Comparison of ENCODE assay signal across 12 cellular contexts in the genomic region with DNA sequence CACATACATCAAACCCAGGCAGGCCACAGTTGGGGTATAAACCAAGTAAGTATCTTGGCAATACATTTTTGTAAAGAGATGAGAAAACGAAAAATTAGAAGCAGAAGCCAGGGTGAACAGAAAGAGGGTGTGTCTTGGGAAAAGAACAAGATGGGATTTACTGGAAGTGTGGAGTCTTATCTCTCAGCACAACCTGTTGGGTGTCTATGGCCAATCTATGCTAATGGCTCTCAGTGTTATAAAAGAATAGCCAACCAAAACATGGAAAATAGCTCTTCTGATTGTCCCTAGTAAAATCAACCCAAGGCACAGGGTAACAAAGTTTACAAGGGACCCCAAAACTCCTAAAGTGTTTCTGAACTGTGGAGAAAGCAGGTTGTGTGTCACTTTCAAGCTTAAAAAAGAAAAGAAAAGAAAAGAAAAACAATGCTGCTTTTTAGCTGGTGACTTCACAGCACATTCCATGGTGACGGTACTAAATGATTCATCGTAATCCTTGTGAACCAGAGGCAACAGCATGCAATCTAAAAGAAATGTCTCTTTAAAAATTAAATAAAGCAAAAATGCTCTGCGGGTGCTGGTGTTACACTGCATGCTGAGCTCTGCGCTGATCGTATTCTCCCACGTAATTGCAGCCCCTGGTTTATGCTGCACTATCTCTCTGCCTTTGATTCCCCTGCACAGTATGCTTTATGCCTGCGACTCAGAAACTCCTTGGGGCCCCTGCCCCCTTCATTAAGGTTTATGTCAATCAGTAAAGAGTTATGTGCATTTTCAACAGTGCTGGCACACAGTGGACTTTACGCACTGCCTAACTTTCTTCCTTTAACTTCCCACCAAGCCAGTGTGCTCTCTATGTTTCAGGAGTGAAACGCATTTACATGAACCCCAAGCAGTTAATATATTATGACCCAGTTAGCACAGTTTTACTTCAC.
A peak's percentile ranks its signal among the peaks of the same experiment; 100 is the strongest.
DNase-seq lines count a peak whose midpoint lies in the region; FAIRE-seq and TF ChIP-seq lines count a peak whose summit lies in the region.
"Had no signal": no experiment of that assay in that cellular context is flagged by ENCODE, and none has a peak within 500 bp of the region (broad histone marks: within the 10 kb centered on the region; RNA-seq: fewer than 3 reads in every experiment).

No MANE protein-coding gene starts in this region.

- TF ChIP-seq CTCF in MCF 10A (IDR thresholded peaks at IDR 0.05; ENCODE audit: unreplicated experiment) (no peak), breast epithelium (IDR thresholded peaks at IDR 0.05) (no peak), astrocyte of the cerebellum (IDR thresholded peaks at IDR 0.05; ENCODE audit: low read depth, low read length, missing control alignments) (no peak), vagina (IDR thresholded peaks at IDR 0.05) (no peak), coronary artery (IDR thresholded peaks at IDR 0.05) (no peak)

- H3K27ac ChIP-seq in breast epithelium (no peak overlapping the region), vagina (no peak overlapping the region), coronary artery (no peak overlapping the region)
- H3K27ac ChIP-seq: 22Rv1, thyroid gland had no signal

- peak; percentile 42 for DNase-seq in MCF 10A (ENCODE audit: unreplicated experiment)
- DNase-seq in breast epithelium (ENCODE audit: low spot score in 2 of 2), result no peak
- DNase-seq in astrocyte of the cerebellum (ENCODE audit: low read depth), result peak; percentile 76
- DNase-seq in iris pigment epithelial cell (ENCODE audit: low read depth), result peak; percentile 72
- DNase-seq in urothelium cell line (ENCODE audit: low spot score), result peak; percentile 45
- DNase-seq in islet precursor cell, result no peak
- DNase-seq in vagina (ENCODE audit: extremely low spot score in 2 of 2), result no peak
- no peak for DNase-seq in coronary artery (ENCODE audit: low spot score)
- DNase-seq: activated CD4-positive, CD25-positive, alpha-beta regulatory T cell; activated naive CD4-positive, alpha-beta T cell treated with anti-CD3 and anti-CD28 coated beads for 36 hours; thyroid gland had no signal

- H3K27ac Mint-ChIP-seq in MCF 10A (ENCODE audit: low read depth, unreplicated experiment), result peak overlapping the region; percentile 39
- H3K27ac Mint-ChIP-seq: activated naive CD4-positive, alpha-beta T cell treated with anti-CD3 and anti-CD28 coated beads for 36 hours had no signal

- intact Hi-C loops in MCF 10A (cut with micrococcal nuclease), result no loop called here
- intact Hi-C loops in breast epithelium (cut with DNase I; ENCODE audit: low total_unique reads), result no loop called here
- intact Hi-C loops in vagina (cut with DNase I), result no loop called here

- no peak for FAIRE-seq in urothelium cell line (lab: Jason Lieb, UNC)

- TSS peak; percentile 72 for BruUV-seq in MCF 10A (replicated peaks; lab: Mats Ljungman, UMichigan)

- no peaks in the 10 kb centered on the region for H3K4me1 ChIP-seq in breast epithelium
- H3K4me1 ChIP-seq in vagina, result no peaks in the 10 kb centered on the region
- H3K4me1 ChIP-seq: thyroid gland had no signal

- POLR2A ChIA-PET in MCF 10A (lab: Yijun Ruan, JAX), result interaction anchor here (0.6 to 0.7 kb wide), 2 partner anchors 9 to 10 kb away, joined by 3 to 4 read pairs; no protein-coding TSS in a partner anchor

- in situ Hi-C loops in astrocyte of the cerebellum (cut with HindIII; ENCODE audit: low sequenced_read_pairs), result no loop called here

- H3K9me3 Mint-ChIP-seq in MCF 10A (ENCODE audit: unreplicated experiment), result no peaks in the 10 kb centered on the region

- H3K36me3 Mint-ChIP-seq in MCF 10A (ENCODE audit: insufficient read depth, unreplicated experiment), result no peaks in the 10 kb centered on the region

- H3K27me3 ChIP-seq in breast epithelium, result no peaks in the 10 kb centered on the region
- H3K27me3 ChIP-seq in vagina, result no peaks in the 10 kb centered on the region
- H3K27me3 ChIP-seq: thyroid gland had no signal

- no peaks in the 10 kb centered on the region for H3K36me3 ChIP-seq in breast epithelium
- no peaks in the 10 kb centered on the region for H3K36me3 ChIP-seq in vagina
- H3K36me3 ChIP-seq: thyroid gland had no signal

- TF ChIP-seq POLR2A in breast epithelium (IDR thresholded peaks at IDR 0.05) (no peak), vagina (IDR thresholded peaks at IDR 0.05) (no peak)

- no peaks in the 10 kb centered on the region for H3K27me3 Mint-ChIP-seq in MCF 10A (ENCODE audit: insufficient read depth, unreplicated experiment)

- H3K9me3 ChIP-seq in breast epithelium (no peaks in the 10 kb centered on the region), vagina (no peaks in the 10 kb centered on the region)
- H3K9me3 ChIP-seq: thyroid gland had no signal

- H3K4me3 Mint-ChIP-seq in MCF 10A (ENCODE audit: unreplicated experiment), result no peak overlapping the region
- H3K4me3 Mint-ChIP-seq: activated naive CD4-positive, alpha-beta T cell treated with anti-CD3 and anti-CD28 coated beads for 36 hours had no signal

- H3K4me1 Mint-ChIP-seq in MCF 10A (ENCODE audit: insufficient read depth, unreplicated experiment), result peaks cover 21% of the 10 kb centered on the region

- CTCF ChIA-PET in MCF 10A (lab: Yijun Ruan, JAX), result no interaction called here

- H3K4me3 ChIP-seq in breast epithelium (no peak overlapping the region), astrocyte of the cerebellum (ENCODE audit: low read depth, low read length) (no peak overlapping the region), vagina (no peak overlapping the region), coronary artery (no peak overlapping the region)
- H3K4me3 ChIP-seq: thyroid gland had no signal

Comparison
In these comparisons a context has a peak if more than half of its experiments do, and no peak if none do; other contexts are left out.
1. DNase-seq: peak in MCF 10A (single experiment), astrocyte of the cerebellum (single experiment), iris pigment epithelial cell (single experiment) and urothelium cell line (single experiment); none in breast epithelium (0 of 2), islet precursor cell (single experiment), vagina (0 of 2) and coronary artery (single experiment).